ENCODE assay signal across 25 cellular contexts in genomic region chr7:12610899-12611298, GRCh38. TPM values are rescaled to one million over a fixed set of nuclear protein-coding genes. Genes with fewer than 3 reads are reported as not detected.
"Had no signal": no experiment of that assay in that cellular context is flagged by ENCODE, and none has a peak within 500 bp of the region (broad histone marks: within the 10 kb centered on the region; RNA-seq: fewer than 3 reads in every experiment).

No MANE protein-coding gene starts in this region.

- H3K4me1 Mint-ChIP-seq: memory B cell; naive B cell; neural crest cell; stimulated activated memory B cell treated with anti-CD40 and anti-IgM and Interleukin-4, amounts not matched to agents 10 μg/mL and 1 μg/mL and 100 μg/mL, for 72 hours had no signal

- H3K9me3 Mint-ChIP-seq: memory B cell; mesothelial cell of epicardium; naive B cell; natural killer cell treated with Interleukin-12 subunit alpha and Interleukin-12 subunit beta and Interleukin-15 and Interleukin-18, amount 100 ng/mL, for 72 hours; stimulated activated memory B cell treated with anti-CD40 and anti-IgM and Interleukin-4, amounts not matched to agents 10 μg/mL and 1 μg/mL and 100 μg/mL, for 72 hours had no signal

- H3K79me2 ChIP-seq: hepatocyte had no signal

- H3K36me3 Mint-ChIP-seq: memory B cell; mesothelial cell of epicardium; naive B cell; natural killer cell treated with Interleukin-12 subunit alpha and Interleukin-12 subunit beta and Interleukin-15 and Interleukin-18, amount 100 ng/mL, for 72 hours; stimulated activated memory B cell treated with anti-CD40 and anti-IgM and Interleukin-4, amounts not matched to agents 10 μg/mL and 1 μg/mL and 100 μg/mL, for 72 hours had no signal

- H3K4me3 ChIP-seq: dorsolateral prefrontal cortex, gastroesophageal sphincter, heart left ventricle, hepatocyte, lung, mucosa of descending colon, prostate gland, right atrium auricular region, testis, tibial artery, upper lobe of left lung had no signal

- H3K4me1 ChIP-seq: foreskin keratinocyte, gastroesophageal sphincter, heart left ventricle, prostate gland, right atrium auricular region, testis, tibial artery, upper lobe of left lung had no signal

- H2AFZ ChIP-seq: hepatocyte had no signal

- H3K4me2 ChIP-seq: hepatocyte had no signal

- H3K27ac ChIP-seq: dorsolateral prefrontal cortex, foreskin keratinocyte, gastroesophageal sphincter, heart left ventricle, hepatocyte, prostate gland, right atrium auricular region, testis, tibial artery, upper lobe of left lung had no signal

- H3K27me3 Mint-ChIP-seq: memory B cell; stimulated activated memory B cell treated with anti-CD40 and anti-IgM and Interleukin-4, amounts not matched to agents 10 μg/mL and 1 μg/mL and 100 μg/mL, for 72 hours had no signal

- ATAC-seq: foreskin keratinocyte; gastroesophageal sphincter; heart left ventricle; left lobe of liver; mucosa of descending colon; natural killer cell treated with Interleukin-12 subunit alpha and Interleukin-12 subunit beta and Interleukin-15 and Interleukin-18, amount 100 ng/mL, for 72 hours; sciatic nerve; stimulated activated memory B cell treated with anti-CD40 and anti-IgM and Interleukin-4, amounts not matched to agents 10 μg/mL and 1 μg/mL and 100 μg/mL, for 72 hours; stimulated activated naive CD8-positive, alpha-beta T cell treated with anti-CD3 and anti-CD28 coated beads, Interleukin-15, Interleukin-2, amounts not matched to agents 100 U/mL and 50 U/mL, for 24 hours had no signal

- H3K36me3 ChIP-seq: gastroesophageal sphincter, heart left ventricle, prostate gland, right atrium auricular region, tibial artery, upper lobe of left lung had no signal

- H3K9me3 ChIP-seq: gastroesophageal sphincter, heart left ventricle, mucosa of descending colon, prostate gland, right atrium auricular region, testis, tibial artery, upper lobe of left lung had no signal

- H3K27me3 ChIP-seq: foreskin keratinocyte, gastroesophageal sphincter, heart left ventricle, hepatocyte, right atrium auricular region, testis, tibial artery, upper lobe of left lung had no signal

- DNase-seq: dorsolateral prefrontal cortex; effector CD4-positive, alpha-beta T cell; foreskin keratinocyte; heart left ventricle; kidney; mucosa of descending colon; naive B cell; stimulated activated CD4-positive, alpha-beta T cell treated with anti-CD3 and anti-CD28 coated beads, Interleukin-4, amount 100 ng/mL, for 4 hours; stimulated activated naive CD8-positive, alpha-beta T cell treated with anti-CD3 and anti-CD28 coated beads, Interleukin-15, Interleukin-2, amounts not matched to agents 100 U/mL and 50 U/mL, for 24 hours; substantia nigra; testis; tibial artery; upper lobe of left lung had no signal

- H3K4me3 Mint-ChIP-seq: memory B cell; mesothelial cell of epicardium; naive B cell; natural killer cell treated with Interleukin-12 subunit alpha and Interleukin-12 subunit beta and Interleukin-15 and Interleukin-18, amount 100 ng/mL, for 72 hours; neural crest cell; stimulated activated memory B cell treated with anti-CD40 and anti-IgM and Interleukin-4, amounts not matched to agents 10 μg/mL and 1 μg/mL and 100 μg/mL, for 72 hours had no signal

- H3K27ac Mint-ChIP-seq: memory B cell; mesothelial cell of epicardium; naive B cell; natural killer cell treated with Interleukin-12 subunit alpha and Interleukin-12 subunit beta and Interleukin-15 and Interleukin-18, amount 100 ng/mL, for 72 hours; stimulated activated memory B cell treated with anti-CD40 and anti-IgM and Interleukin-4, amounts not matched to agents 10 μg/mL and 1 μg/mL and 100 μg/mL, for 72 hours had no signal

RNA-seq across cellular contexts. Expression of gene SCIN, which starts 40.4 kb away (rescaled TPM):
- total RNA-seq: natural killer cell treated with Interleukin-12 subunit alpha and Interleukin-12 subunit beta and Interleukin-15 and Interleukin-18, amount 100 ng/mL, for 72 hours; neural crest cell had no signal
- polyA plus RNA-seq: foreskin keratinocyte had no signal
